In the genomic region with DNA sequence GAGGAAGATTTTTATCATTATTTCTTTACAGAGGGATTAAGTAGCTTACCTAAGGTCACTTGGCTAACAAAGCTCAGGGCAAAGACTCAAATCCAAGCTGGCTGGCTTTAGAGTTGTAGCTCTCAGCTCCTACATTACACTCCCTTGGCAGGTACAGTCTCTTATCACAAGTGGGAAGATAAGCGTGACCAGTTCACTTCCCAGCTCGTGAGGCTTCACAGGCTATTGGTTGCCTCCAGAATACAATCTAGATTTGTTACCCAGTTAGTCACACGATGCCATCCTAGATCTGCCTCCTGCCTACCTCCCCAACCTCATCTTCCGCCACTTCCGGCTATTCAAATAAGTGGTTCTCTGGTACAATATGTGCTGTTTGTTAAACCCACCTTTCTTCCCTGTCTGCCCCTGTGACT, we compare ENCODE assay signal across 12 cellular contexts. TPM values are rescaled to one million over a fixed set of nuclear protein-coding genes. Genes with fewer than 3 reads are reported as not detected.
DNase-seq lines count a peak whose midpoint lies in the region; ATAC-seq and TF ChIP-seq lines count a peak whose summit lies in the region.
"Had no signal": no experiment of that assay in that cellular context is flagged by ENCODE, and none has a peak within 500 bp of the region (broad histone marks: within the 10 kb centered on the region; RNA-seq: fewer than 3 reads in every experiment).

No MANE protein-coding gene starts in this region.

- no peak overlapping the region for H3K4me2 ChIP-seq in mammary epithelial cell (ENCODE audit: insufficient read depth, low read depth, low read length)
- peak overlapping the region; percentile 47 for H3K4me2 ChIP-seq in OCI-LY7 (ENCODE audit: low read length)

- H3K36me3 ChIP-seq in breast epithelium (no peaks in the 10 kb centered on the region), mammary epithelial cell (ENCODE audit: insufficient read depth, low read length) (no peaks in the 10 kb centered on the region), OCI-LY7 (ENCODE audit: insufficient read depth, low read length) (no peaks in the 10 kb centered on the region), stomach (no peaks in the 10 kb centered on the region)

- 92% methylated on average over 5 of the region's 5 CpGs for WGBS in mammary epithelial cell (ENCODE audit: low coverage, missing lambda C conversion rate)
- WGBS in stomach, 5 donors, result 14 to 42% (median 21%) methylated on average over 5 of the region's 5 CpGs

- no peak overlapping the region for H2AFZ ChIP-seq in mammary epithelial cell (ENCODE audit: low read depth, low read length)
- peak overlapping the region; percentile 71 for H2AFZ ChIP-seq in OCI-LY7 (ENCODE audit: low read length)

- no peak overlapping the region for H3K9ac ChIP-seq in mammary epithelial cell (ENCODE audit: insufficient read depth, low read length)

- H3K4me1 ChIP-seq in breast epithelium (no peaks in the 10 kb centered on the region), mammary epithelial cell (ENCODE audit: insufficient read depth, low read length) (no peaks in the 10 kb centered on the region), OCI-LY7 (ENCODE audit: insufficient read depth, low read length, poor library complexity, severe bottlenecking) (peaks cover 21% of the 10 kb centered on the region), stomach (peaks cover 0 to 33% (median 13%) of the 10 kb centered on the region in 4 donors)

- no peak for TF ChIP-seq CTCF in breast epithelium (IDR thresholded peaks at IDR 0.05)
- no peak for TF ChIP-seq CTCF in mammary epithelial cell (conservative IDR thresholded peaks at IDR 0.05 in 1 of 2, IDR thresholded peaks at IDR 0.05 in 1 of 2; ENCODE audit: extremely low read depth in 1 of 2, insufficient read depth in 1 of 2, low read depth in 1 of 2, low read length in 2 of 2)
- TF ChIP-seq CTCF in OCI-LY7 (conservative IDR thresholded peaks at IDR 0.05; ENCODE audit: low read length), result no peak
- TF ChIP-seq CTCF in stomach (IDR thresholded peaks at IDR 0.05), result no peak

- H3K9me3 ChIP-seq in breast epithelium, result no peaks in the 10 kb centered on the region
- H3K9me3 ChIP-seq in mammary epithelial cell (replicated peaks; ENCODE audit: insufficient read depth, low read length), result no peaks in the 10 kb centered on the region
- no peaks in the 10 kb centered on the region for H3K9me3 ChIP-seq in OCI-LY7 (ENCODE audit: low read length)
- no peaks in the 10 kb centered on the region for H3K9me3 ChIP-seq in stomach

- no peaks in the 10 kb centered on the region for H3K79me2 ChIP-seq in mammary epithelial cell (ENCODE audit: insufficient read depth, low read length)
- H3K79me2 ChIP-seq in OCI-LY7 (ENCODE audit: insufficient read depth, low read depth, low read length), result no peaks in the 10 kb centered on the region

- in situ Hi-C loops in mammary epithelial cell (cut with MboI; ENCODE audit: low sequenced_read_pairs in 2 of 2), result no loop called here

- no peaks in the 10 kb centered on the region for H3K9me2 ChIP-seq in OCI-LY7 (ENCODE audit: insufficient read depth, low read length)

- H3K27ac ChIP-seq in breast epithelium (no peak overlapping the region), mammary epithelial cell (ENCODE audit: insufficient read depth, low read depth, low read length) (no peak overlapping the region), OCI-LY7 (ENCODE audit: low read depth, low read length, poor library complexity, severe bottlenecking) (no peak overlapping the region), stomach (peak overlapping the region in 1 of 5 donors; percentile 46)

- DNase-seq in breast epithelium (ENCODE audit: low spot score in 2 of 2), result no peak
- DNase-seq in mammary epithelial cell, result no peak
- DNase-seq in OCI-LY7 (ENCODE audit: low spot score), result peak; percentile 27
- DNase-seq in stomach, result peak; percentile 76
- no peak for DNase-seq in NK-92 treated with Interleukin-12 subunit alpha and Interleukin-12 subunit beta, amount 100 ng/mL, for 24 hours (lab: John Stamatoyannopoulos, UW)
- no peak for DNase-seq in HuH-7.5 (ENCODE audit: low spot score)
- no peak for DNase-seq in A172 (ENCODE audit: low spot score)
- DNase-seq: aorta, NCI-H1105 treated with DMSO at 0.1 percent for 48 hours, SHP77 treated with DMSO at 0.1 percent for 48 hours had no signal

- POLR2A ChIA-PET in OCI-LY7 (lab: Charles Lee), result interaction anchor here (0.8 kb wide), 1 partner anchor 14 kb away, joined by 3 read pairs; no protein-coding TSS in a partner anchor

- peak; percentile 56 for ATAC-seq in HG02610 (IDR thresholded peaks at IDR 0.05; ENCODE audit: unreplicated experiment)

- H3K27me3 ChIP-seq in breast epithelium (no peaks in the 10 kb centered on the region), mammary epithelial cell (ENCODE audit: insufficient read depth, low read length) (peaks cover 5% of the 10 kb centered on the region), stomach (no peaks in the 10 kb centered on the region)

- intact Hi-C loops in breast epithelium (cut with DNase I; ENCODE audit: low total_unique reads), result no loop called here
- intact Hi-C loops in mammary epithelial cell (cut with micrococcal nuclease), result no loop called here
- intact Hi-C loops in OCI-LY7 (cut with micrococcal nuclease; ENCODE audit: unreplicated experiment), result loop anchor here (5.0 kb wide), 1 partner anchor 741 kb away; no protein-coding TSS in a partner anchor
- intact Hi-C loops in stomach (cut with DNase I; ENCODE audit: low total_unique reads), result no loop called here

- H4K20me1 ChIP-seq in mammary epithelial cell (ENCODE audit: insufficient read depth, low read length) (no peaks in the 10 kb centered on the region), OCI-LY7 (ENCODE audit: insufficient read depth, low read length) (no peaks in the 10 kb centered on the region)

- CTCF ChIA-PET in mammary epithelial cell (lab: Charles Lee; ENCODE audit: low non-redundant PET), result no interaction called here
- CTCF ChIA-PET in OCI-LY7 (lab: Charles Lee; ENCODE audit: unreplicated experiment), result no interaction called here

- no TSS peak for BruUV-seq in mammary epithelial cell (replicated peaks; lab: Mats Ljungman, UMichigan)
- BruUV-seq in OCI-LY7 (replicated peaks; lab: Mats Ljungman, UMichigan), result no TSS peak

- peak overlapping the region in 2 of 3 donors; percentile 5 to 16 for H3K4me3 ChIP-seq in breast epithelium
- no peak overlapping the region for H3K4me3 ChIP-seq in mammary epithelial cell (replicated peaks in 1 of 3; ENCODE audit: insufficient read depth in 1 of 3, low read depth in 2 of 3, low read length in 3 of 3)
- peak overlapping the region; percentile 8 for H3K4me3 ChIP-seq in OCI-LY7 (ENCODE audit: low read depth, low read length, poor library complexity, severe bottlenecking)
- H3K4me3 ChIP-seq in stomach, result no peak overlapping the region

- no peak for TF ChIP-seq EP300 in stomach (IDR thresholded peaks at IDR 0.05)

- TF ChIP-seq POLR2A in breast epithelium (IDR thresholded peaks at IDR 0.05) (no peak), stomach (IDR thresholded peaks at IDR 0.05) (no peak)

- dilution Hi-C loops in mammary epithelial cell (cut with HindIII; ENCODE audit: low sequenced_read_pairs), result no loop called here

RNA-seq across cellular contexts. Expression of gene MMRN1, which starts 3.7 kb away (rescaled TPM):
- total RNA-seq in breast epithelium (10 to 100 TPM; 11.0 to 83.2 (median 31.9) TPM), mammary epithelial cell (under 1 TPM in 1 of 2 donors, not detected in 1; under 0.01 TPM), OCI-LY7 (2022) (0.13 TPM in 1 of 2 replicates, not detected in the other), stomach (10 to 100 TPM in 3 of 5 donors, 1 to 10 TPM in 1, under 1 TPM in 1; 0.58 to 73.8 (median 10.1) TPM)
- polyA plus RNA-seq in mammary epithelial cell (not detected), stomach (1 to 10 TPM in 2 of 3 donors, under 1 TPM in 1; 0.93 to 3.8 (median 3.7) TPM)
- not detected for polyA minus RNA-seq in mammary epithelial cell
- not detected in 2 replicates for total RNA-seq in OCI-LY7 (2014; rRNA removed; shearing (Covaris generic))
- not detected in 2 replicates for total RNA-seq in A172 (2014; rRNA removed; shearing (Covaris generic))
- polyA plus RNA-seq: fibroblast of lung had no signal

Comparison
In these comparisons a context has a peak if more than half of its experiments do, and no peak if none do; other contexts are left out.
1. H3K4me3 ChIP-seq: peak in breast epithelium (2 of 3) and OCI-LY7 (single experiment); none in mammary epithelial cell (0 of 3) and stomach (0 of 4).
2. DNase-seq: peak in OCI-LY7 (single experiment) and stomach (single experiment); none in breast epithelium (0 of 2), mammary epithelial cell (single experiment), NK-92 treated with Interleukin-12 subunit alpha and Interleukin-12 subunit beta, amount 100 ng/mL, for 24 hours (single experiment), HuH-7.5 (single experiment) and A172 (single experiment).